ENCODE assay signal across 8 cellular contexts in the genomic region with DNA sequence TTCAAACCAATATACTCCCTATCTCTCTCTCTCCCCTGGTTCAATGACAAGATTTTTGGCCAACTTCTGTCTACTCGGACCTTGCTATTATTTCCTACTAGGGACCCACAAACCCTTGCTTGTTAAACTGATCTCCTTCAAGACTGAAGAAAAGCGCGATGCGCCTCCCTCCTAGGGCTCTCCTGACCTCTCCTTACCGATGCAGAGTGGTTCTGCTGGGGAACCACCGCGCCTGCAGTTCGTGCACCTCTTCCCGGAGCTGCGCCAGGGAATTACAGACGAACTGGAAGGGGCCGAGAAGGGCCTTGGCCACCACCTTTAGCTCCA. TPM values are rescaled to one million over a fixed set of nuclear protein-coding genes. Genes with fewer than 3 reads are reported as not detected.
DNase-seq lines count a peak whose midpoint lies in the region; ATAC-seq and TF ChIP-seq lines count a peak whose summit lies in the region.
"Not testable (repeated sequence)": the region's sequence is repeated elsewhere in the genome, so short reads cannot be mapped to it uniquely, and the experiment has no call there.

No MANE protein-coding gene starts in this region.

- H3K36me3 ChIP-seq in lower lobe of right lung: not testable (repeated sequence)

- not testable (repeated sequence) for TF ChIP-seq CTCF in activated CD8-positive, alpha-beta T cell treated with anti-CD3 and anti-CD28 coated beads for 36 hours (IDR thresholded peaks at IDR 0.05); epithelial cell of proximal tubule (conservative IDR thresholded peaks at IDR 0.05; ENCODE audit: low read depth, low read length); lower lobe of right lung (IDR thresholded peaks at IDR 0.05)

- not testable (repeated sequence) for H3K9me3 Mint-ChIP-seq in activated CD8-positive, alpha-beta T cell treated with anti-CD3 and anti-CD28 coated beads for 36 hours

- ATAC-seq in GM21447 (IDR thresholded peaks at IDR 0.05; ENCODE audit: unreplicated experiment) (peak; percentile 44), HG03280 (IDR thresholded peaks at IDR 0.05; ENCODE audit: unreplicated experiment) (peak; percentile 43), lower lobe of right lung (peak; percentile 75 to 76)
- peak; percentile 17 for ATAC-seq in activated CD8-positive, alpha-beta T cell treated with anti-CD3 and anti-CD28 coated beads for 36 hours

- peak overlapping the region; percentile 99 for H3K27ac Mint-ChIP-seq in activated CD8-positive, alpha-beta T cell treated with anti-CD3 and anti-CD28 coated beads for 36 hours

- peaks cover 11% of the 10 kb centered on the region for H3K4me1 ChIP-seq in lower lobe of right lung

- peak overlapping the region; percentile 79 for H3K4me3 ChIP-seq in epithelial cell of proximal tubule (ENCODE audit: low read depth, low read length)
- peak overlapping the region; percentile 63 for H3K4me3 ChIP-seq in lower lobe of right lung

- POLR2A ChIA-PET in activated CD8-positive, alpha-beta T cell treated with anti-CD3 and anti-CD28 coated beads for 36 hours (lab: Charles Lee): interaction anchor here (1.2 to 2.8 kb wide), 2 partner anchors 18 to 68 kb away, joined by 3 to 9 read pairs; a partner anchor contains a TSS

- H3K4me1 Mint-ChIP-seq in activated CD8-positive, alpha-beta T cell treated with anti-CD3 and anti-CD28 coated beads for 36 hours (ENCODE audit: low read depth): peaks cover 21% of the 10 kb centered on the region

- H3K27me3 Mint-ChIP-seq in activated CD8-positive, alpha-beta T cell treated with anti-CD3 and anti-CD28 coated beads for 36 hours: not testable (repeated sequence)

- peak overlapping the region; percentile 97 for H3K4me3 Mint-ChIP-seq in activated CD8-positive, alpha-beta T cell treated with anti-CD3 and anti-CD28 coated beads for 36 hours

- CTCF ChIA-PET in activated CD8-positive, alpha-beta T cell treated with anti-CD3 and anti-CD28 coated beads for 36 hours (lab: Charles Lee): interaction anchor here (1.7 kb wide), 1 partner anchor 168 kb away, joined by 5 read pairs; no protein-coding TSS in a partner anchor

- H3K36me3 Mint-ChIP-seq in activated CD8-positive, alpha-beta T cell treated with anti-CD3 and anti-CD28 coated beads for 36 hours (ENCODE audit: low read depth): not testable (repeated sequence)

- intact Hi-C loops in activated CD8-positive, alpha-beta T cell treated with anti-CD3 and anti-CD28 coated beads for 36 hours (cut with micrococcal nuclease); lower lobe of right lung (cut with DNase I): not testable (repeated sequence)

- peak overlapping the region; percentile 47 for H3K27ac ChIP-seq in lower lobe of right lung

- H3K27me3 ChIP-seq in lower lobe of right lung (ENCODE audit: low read depth): not testable (repeated sequence)

- not testable (repeated sequence) for H3K9me3 ChIP-seq in lower lobe of right lung

- DNase-seq in D341Med (ENCODE audit: low spot score): peak; percentile 37
- DNase-seq in NCI-H2227 (lab: John Stamatoyannopoulos, UW; ENCODE audit: unreplicated experiment): peak; percentile 64
- peak; percentile 41 for DNase-seq in activated CD8-positive, alpha-beta T cell treated with anti-CD3 and anti-CD28 coated beads for 36 hours
- not testable (repeated sequence) for DNase-seq in epithelial cell of proximal tubule (ENCODE audit: low read depth)
- DNase-seq in lower lobe of right lung: peak; percentile 44
- DNase-seq in stimulated activated CD4-positive, alpha-beta T cell treated with anti-CD3 and anti-CD28 coated beads, Interleukin-1b, Interleukin-23, amount 100 ng/mL, for 48 hours: peak; percentile 19

RNA-seq across cellular contexts. Expression of a gene that starts 17.6 kb away (rescaled TPM):
- total RNA-seq in activated CD8-positive, alpha-beta T cell treated with anti-CD3 and anti-CD28 coated beads for 36 hours: 10 to 100 TPM; 80.5 to 89.3 TPM
- total RNA-seq in epithelial cell of proximal tubule (55.2 and 59.9 TPM in 2 replicates), lower lobe of right lung (47.7 TPM)

Comparison
In these comparisons a context has a peak if more than half of its experiments do, and no peak if none do; other contexts are left out.
1. ATAC-seq: peak in every context shown above with its lines; median percentile 76 in lower lobe of right lung; 44 in GM21447; 43 in HG03280; 17 in activated CD8-positive, alpha-beta T cell treated with anti-CD3 and anti-CD28 coated beads for 36 hours.